Comparison of ENCODE assay signal across 2 cellular contexts in genomic region chr6:36684447-36684812, GRCh38.
TF ChIP-seq lines count a peak whose summit lies in the region.

No MANE protein-coding gene starts in this region.

TF ChIP-seq in SK-N-SH, 30 proteins besides CTCF, POLR2A, EP300 and RAD21 (continued from another document):
- TF ChIP-seq USF1 (IDR thresholded peaks at IDR 0.05; ENCODE audit: borderline replicate concordance, low read depth) (no peak), PBX3 (IDR thresholded peaks at IDR 0.05) (no peak), RCOR1 (IDR thresholded peaks at IDR 0.05; ENCODE audit: low read length) (no peak), POLR2AphosphoS5 (IDR thresholded peaks at IDR 0.05; ENCODE audit: low read depth, low read length) (no peak; the same call in 1 of the 2 replicates), ZBTB33 (IDR thresholded peaks at IDR 0.05; ENCODE audit: borderline replicate concordance, low read depth) (no peak), MEF2A (IDR thresholded peaks at IDR 0.05; ENCODE audit: borderline replicate concordance, low read depth) (no peak), IRF3 (IDR thresholded peaks at IDR 0.05; ENCODE audit: low read depth, low read length) (no peak), USF2 (IDR thresholded peaks at IDR 0.05; ENCODE audit: borderline replicate concordance, low read depth, low read length) (no peak), GABPA (IDR thresholded peaks at IDR 0.05; ENCODE audit: low read depth) (no peak), FOSL2 (IDR thresholded peaks at IDR 0.05; ENCODE audit: borderline replicate concordance, low read depth) (no peak), SIN3A (IDR thresholded peaks at IDR 0.05; ENCODE audit: borderline replicate concordance, low read depth, low read length) (no peak), RFX5 (IDR thresholded peaks at IDR 0.05; ENCODE audit: low read length) (no peak), REST (IDR thresholded peaks at IDR 0.05; ENCODE audit: low read depth, low read length) (no peak), FOXM1 (IDR thresholded peaks at IDR 0.05; ENCODE audit: low read depth) (no peak), RXRA (IDR thresholded peaks at IDR 0.05; ENCODE audit: borderline replicate concordance, low read depth) (no peak)

TF ChIP-seq in SK-N-SH treated with all-trans-retinoic acid at 6 μM for 48 hours, 23 proteins besides CTCF, POLR2A, EP300 and RAD21 (continued from another document):
- TF ChIP-seq TSHZ2 (CRISPR knock-in tag; IDR thresholded peaks at IDR 0.05) (no peak), PPARA (CRISPR knock-in tag; IDR thresholded peaks at IDR 0.05; ENCODE audit: borderline replicate concordance) (no peak), ARNTL (CRISPR knock-in tag; IDR thresholded peaks at IDR 0.05; ENCODE audit: borderline replicate concordance, low read depth) (no peak), ZFP30 (CRISPR knock-in tag; IDR thresholded peaks at IDR 0.05) (no peak), ZFP3 (CRISPR knock-in tag; IDR thresholded peaks at IDR 0.05) (no peak)
